25 cellular contexts compared by ENCODE assay signal in the genomic region with DNA sequence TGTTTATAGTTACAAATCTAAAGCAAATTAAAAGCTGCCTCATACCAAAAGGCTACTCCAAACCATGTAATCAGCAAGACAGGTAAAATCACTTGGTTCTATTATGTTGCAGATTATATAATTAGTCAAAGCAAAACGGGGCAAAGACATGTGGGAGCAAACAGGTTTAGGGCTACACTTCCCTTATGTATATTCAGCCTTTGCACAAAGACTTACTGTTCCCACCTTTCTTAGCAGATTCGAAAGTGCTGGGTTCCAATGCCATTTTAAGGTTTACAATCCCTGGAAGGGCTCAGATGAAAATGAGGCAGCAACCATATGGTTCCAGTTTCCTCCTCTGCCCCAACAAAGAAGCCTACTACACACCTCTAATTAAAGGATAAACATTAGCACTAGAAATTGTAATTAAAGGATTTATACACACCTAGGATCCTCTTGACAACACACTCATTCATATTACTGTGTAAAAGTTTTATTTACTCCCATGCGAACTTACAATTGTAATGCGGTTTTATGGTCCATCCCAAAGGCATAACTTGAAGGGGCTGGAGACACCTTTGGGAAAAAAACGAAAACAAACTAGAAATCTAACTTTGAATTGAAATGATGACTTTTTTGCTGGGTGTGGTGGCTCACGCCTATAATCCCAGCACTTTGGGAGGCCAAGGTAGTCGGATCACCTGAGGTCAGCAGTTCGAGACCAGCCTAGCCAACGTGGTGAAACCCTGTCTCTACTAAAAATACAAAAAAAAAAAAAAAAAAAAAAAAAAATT.
A peak's percentile ranks its signal among the peaks of the same experiment; 100 is the strongest.
DNase-seq lines count a peak whose midpoint lies in the region; ATAC-seq and TF ChIP-seq lines count a peak whose summit lies in the region.
"Had no signal": no experiment of that assay in that cellular context is flagged by ENCODE, and none has a peak within 500 bp of the region (broad histone marks: within the 10 kb centered on the region; RNA-seq: fewer than 3 reads in every experiment).

No MANE protein-coding gene starts in this region.

- peak; percentile 74 for ATAC-seq in GM23338
- ATAC-seq in activated CD8-positive, alpha-beta T cell treated with anti-CD3 and anti-CD28 coated beads, Interleukin-2, amount 10 ng/mL, durations not matched to agents 7 days and 5 days = no peak
- ATAC-seq: T-cell had no signal

- no peaks in the 10 kb centered on the region for H3K79me2 ChIP-seq in GM23338 (replicated peaks; ENCODE audit: insufficient read depth)
- H3K79me2 ChIP-seq in neural progenitor cell (ENCODE audit: low read depth) = no peaks in the 10 kb centered on the region

- intact Hi-C loops in CD14-positive monocyte (cut with micrococcal nuclease) = no loop called here

- H3K4me1 Mint-ChIP-seq in GM23338 = peaks cover 32% of the 10 kb centered on the region
- no peaks in the 10 kb centered on the region for H3K4me1 Mint-ChIP-seq in neural progenitor cell
- no peaks in the 10 kb centered on the region for H3K4me1 Mint-ChIP-seq in activated CD8-positive, alpha-beta T cell treated with anti-CD3 and anti-CD28 coated beads, Interleukin-2, amount 10 ng/mL, durations not matched to agents 7 days and 5 days (ENCODE audit: low read depth)
- H3K4me1 Mint-ChIP-seq in CD14-positive monocyte = no peaks in the 10 kb centered on the region
- H3K4me1 Mint-ChIP-seq: B cell; CD8-positive, alpha-beta memory T cell; T-cell had no signal

- DNase-seq in GM23338 (ENCODE audit: low spot score) (peak; percentile 30), adipocyte (ENCODE audit: low read depth) (no peak), neural progenitor cell (ENCODE audit: low spot score) (no peak), CD14-positive monocyte (ENCODE audit: low spot score) (no peak), KBM-7 (no peak)
- DNase-seq in activated CD8-positive, alpha-beta T cell treated with anti-CD3 and anti-CD28 coated beads, Interleukin-2, amount 10 ng/mL, durations not matched to agents 7 days and 5 days = no peak
- DNase-seq: Calu3; CD8-positive, alpha-beta memory T cell; GOT3; KG1; MM.1S; NCI-H1436; NCI-H187; NCI-H2081 treated with DMSO at 0.1 percent for 48 hours; NCI-H2171 treated with DMSO at 0.1 percent for 48 hours; NCI-H345; NCI-H510A treated with DMSO at 0.1 percent for 48 hours; NCI-H774; SHP77; T-cell had no signal

- H3K27me3 ChIP-seq in GM23338 (ENCODE audit: insufficient read depth) = no peaks in the 10 kb centered on the region
- H3K27me3 ChIP-seq in HUES48 (ENCODE audit: control insufficient read depth, insufficient read depth, low read length) = no peaks in the 10 kb centered on the region
- H3K27me3 ChIP-seq in adipocyte (replicated peaks; ENCODE audit: control insufficient read depth, insufficient read depth, low read length) = peaks cover 6% of the 10 kb centered on the region
- no peaks in the 10 kb centered on the region for H3K27me3 ChIP-seq in neural progenitor cell

- no peaks in the 10 kb centered on the region for H3F3A ChIP-seq in GM23338 (replicated peaks; ENCODE audit: low read depth)
- H3F3A ChIP-seq in neural progenitor cell (ENCODE audit: low read depth) = no peaks in the 10 kb centered on the region

- H3K4me3 Mint-ChIP-seq in GM23338 = no peak overlapping the region
- no peak overlapping the region for H3K4me3 Mint-ChIP-seq in neural progenitor cell
- no peak overlapping the region for H3K4me3 Mint-ChIP-seq in activated CD8-positive, alpha-beta T cell treated with anti-CD3 and anti-CD28 coated beads, Interleukin-2, amount 10 ng/mL, durations not matched to agents 7 days and 5 days
- no peak overlapping the region for H3K4me3 Mint-ChIP-seq in CD14-positive monocyte
- H3K4me3 Mint-ChIP-seq: B cell; CD8-positive, alpha-beta memory T cell; T-cell had no signal

- CTCF ChIA-PET in activated CD8-positive, alpha-beta T cell treated with anti-CD3 and anti-CD28 coated beads, Interleukin-2, amount 10 ng/mL, durations not matched to agents 7 days and 5 days (lab: Charles Lee) = no interaction called here

- H3K9me3 Mint-ChIP-seq in GM23338 = no peaks in the 10 kb centered on the region
- no peaks in the 10 kb centered on the region for H3K9me3 Mint-ChIP-seq in neural progenitor cell
- no peaks in the 10 kb centered on the region for H3K9me3 Mint-ChIP-seq in activated CD8-positive, alpha-beta T cell treated with anti-CD3 and anti-CD28 coated beads, Interleukin-2, amount 10 ng/mL, durations not matched to agents 7 days and 5 days (ENCODE audit: insufficient read depth)
- peaks cover 0 to 4% (median 0%) of the 10 kb centered on the region in 7 donors for H3K9me3 Mint-ChIP-seq in CD14-positive monocyte
- H3K9me3 Mint-ChIP-seq: CD8-positive, alpha-beta memory T cell; T-cell had no signal

- POLR2A ChIA-PET in activated CD8-positive, alpha-beta T cell treated with anti-CD3 and anti-CD28 coated beads, Interleukin-2, amount 10 ng/mL, durations not matched to agents 7 days and 5 days (lab: Charles Lee) = no interaction called here

- H3K36me3 ChIP-seq in GM23338 (ENCODE audit: insufficient read depth) = no peaks in the 10 kb centered on the region
- H3K36me3 ChIP-seq in HUES48 (ENCODE audit: control insufficient read depth, insufficient read depth, low read length) = no peaks in the 10 kb centered on the region
- H3K36me3 ChIP-seq in adipocyte (ENCODE audit: control insufficient read depth, insufficient read depth, low read length, severe bottlenecking) = no peaks in the 10 kb centered on the region
- no peaks in the 10 kb centered on the region for H3K36me3 ChIP-seq in neural progenitor cell

- H4K20me1 ChIP-seq in GM23338 (replicated peaks; ENCODE audit: insufficient read depth) = no peaks in the 10 kb centered on the region
- no peaks in the 10 kb centered on the region for H4K20me1 ChIP-seq in neural progenitor cell (ENCODE audit: low read depth)

- in situ Hi-C loops in KBM-7 (cut with MboI; ENCODE audit: low pct_unique_long_range_greater_than_20kb, low sequenced_read_pairs) = no loop called here

- H3K9me2 ChIP-seq in GM23338 (ENCODE audit: insufficient read depth) = no peaks in the 10 kb centered on the region

- H3K27ac Mint-ChIP-seq in GM23338 (peak overlapping the region; percentile 85), neural progenitor cell (no peak overlapping the region), CD14-positive monocyte (no peak overlapping the region)
- no peak overlapping the region for H3K27ac Mint-ChIP-seq in activated CD8-positive, alpha-beta T cell treated with anti-CD3 and anti-CD28 coated beads, Interleukin-2, amount 10 ng/mL, durations not matched to agents 7 days and 5 days
- H3K27ac Mint-ChIP-seq: B cell; CD8-positive, alpha-beta memory T cell; T-cell had no signal

- H2AFZ ChIP-seq in GM23338 (peak overlapping the region; percentile 74), neural progenitor cell (replicated peaks) (peak overlapping the region; percentile 80)

- peak overlapping the region; percentile 48 for H3K4me2 ChIP-seq in GM23338
- H3K4me2 ChIP-seq in neural progenitor cell = no peak overlapping the region

- H3K9me3 ChIP-seq in HUES48 (ENCODE audit: control insufficient read depth, insufficient read depth, low read length) (no peaks in the 10 kb centered on the region), adipocyte (ENCODE audit: control insufficient read depth, low read length) (no peaks in the 10 kb centered on the region), neural progenitor cell (ENCODE audit: low read depth) (no peaks in the 10 kb centered on the region)

- H3K27me3 Mint-ChIP-seq in GM23338 (ENCODE audit: insufficient read depth, low read depth, poor library complexity) = no peaks in the 10 kb centered on the region
- no peaks in the 10 kb centered on the region for H3K27me3 Mint-ChIP-seq in neural progenitor cell (ENCODE audit: insufficient read depth, low read depth)
- H3K27me3 Mint-ChIP-seq in activated CD8-positive, alpha-beta T cell treated with anti-CD3 and anti-CD28 coated beads, Interleukin-2, amount 10 ng/mL, durations not matched to agents 7 days and 5 days (ENCODE audit: low read depth) = peaks cover 13% of the 10 kb centered on the region
- H3K27me3 Mint-ChIP-seq in CD14-positive monocyte (ENCODE audit: low read depth in 3 of 3) = peaks cover 1 to 3% (median 1%) of the 10 kb centered on the region in 3 donors

- H3K4me1 ChIP-seq in GM23338 (ENCODE audit: insufficient read depth) (peaks cover 26% of the 10 kb centered on the region), HUES48 (ENCODE audit: control insufficient read depth, insufficient read depth, low read length) (peaks cover 32% of the 10 kb centered on the region), adipocyte (ENCODE audit: control insufficient read depth, insufficient read depth, low read length) (peaks cover 49% of the 10 kb centered on the region), neural progenitor cell (peaks cover 9% of the 10 kb centered on the region)

- H3K27ac ChIP-seq in GM23338 (ENCODE audit: low read depth) = peak overlapping the region; percentile 78
- peak overlapping the region; percentile 23 for H3K27ac ChIP-seq in HUES48 (ENCODE audit: low read depth, low read length)
- no peak overlapping the region for H3K27ac ChIP-seq in neural progenitor cell
- H3K27ac ChIP-seq: C4-2B, HL-60, RWPE1 had no signal

- H3K4me3 ChIP-seq in GM23338 = no peak overlapping the region
- H3K4me3 ChIP-seq in HUES48 (ENCODE audit: low read depth, low read length) = no peak overlapping the region
- H3K4me3 ChIP-seq in adipocyte (ENCODE audit: low read length) = no peak overlapping the region
- no peak overlapping the region for H3K4me3 ChIP-seq in neural progenitor cell

- H3K9ac ChIP-seq in HUES48 (ENCODE audit: low read depth, low read length) = peak overlapping the region; percentile 52
- peak overlapping the region; percentile 31 for H3K9ac ChIP-seq in adipocyte (ENCODE audit: low read length)
- no peak overlapping the region for H3K9ac ChIP-seq in neural progenitor cell

- TF ChIP-seq CTCF in GM23338 (conservative IDR thresholded peaks at IDR 0.05; ENCODE audit: low read depth in 2 of 2) (no peak), neural progenitor cell (IDR thresholded peaks at IDR 0.05) (no peak), CD14-positive monocyte (IDR thresholded peaks at IDR 0.05) (no peak)

- H3K36me3 Mint-ChIP-seq in GM23338 (ENCODE audit: low read depth) (no peaks in the 10 kb centered on the region), neural progenitor cell (no peaks in the 10 kb centered on the region), CD14-positive monocyte (no peaks in the 10 kb centered on the region)
- H3K36me3 Mint-ChIP-seq in activated CD8-positive, alpha-beta T cell treated with anti-CD3 and anti-CD28 coated beads, Interleukin-2, amount 10 ng/mL, durations not matched to agents 7 days and 5 days (ENCODE audit: low read depth) = no peaks in the 10 kb centered on the region
- H3K36me3 Mint-ChIP-seq: CD8-positive, alpha-beta memory T cell; T-cell had no signal

TF ChIP-seq in GM23338, 12 proteins besides CTCF, POLR2A, EP300 and RAD21:
- TF ChIP-seq POLR2AphosphoS5 (IDR thresholded peaks at IDR 0.05; ENCODE audit: low read depth) (no peak), CREB1 (CRISPR knock-in tag; IDR thresholded peaks at IDR 0.05; ENCODE audit: low read depth) (no peak), ZNF114 (CRISPR knock-in tag; IDR thresholded peaks at IDR 0.05) (no peak)
